In genomic region chr7:155665957-155666287, GRCh38 we compare ENCODE assay signal across 10 cellular contexts. TPM values are rescaled to one million over a fixed set of nuclear protein-coding genes. Genes with fewer than 3 reads are reported as not detected.
A peak's percentile ranks its signal among the peaks of the same experiment; 100 is the strongest.
DNase-seq lines count a peak whose midpoint lies in the region; ATAC-seq and TF ChIP-seq lines count a peak whose summit lies in the region.
"Had no signal": no experiment of that assay in that cellular context is flagged by ENCODE, and none has a peak within 500 bp of the region (broad histone marks: within the 10 kb centered on the region; RNA-seq: fewer than 3 reads in every experiment).

No MANE protein-coding gene starts in this region.

- H3K36me3 Mint-ChIP-seq in activated naive CD8-positive, alpha-beta T cell treated with anti-CD3 and anti-CD28 coated beads for 36 hours: peaks cover 15% of the 10 kb centered on the region

- no peaks in the 10 kb centered on the region for H3K27me3 ChIP-seq in kidney epithelial cell (ENCODE audit: control insufficient read depth, insufficient read depth, low read length)
- H3K27me3 ChIP-seq: uterus had no signal

- no peak for TF ChIP-seq CTCF in kidney epithelial cell (IDR thresholded peaks at IDR 0.05; ENCODE audit: insufficient read depth, low read length, poor library complexity, severe bottlenecking)

- no peaks in the 10 kb centered on the region for H3K27me3 Mint-ChIP-seq in activated naive CD8-positive, alpha-beta T cell treated with anti-CD3 and anti-CD28 coated beads for 36 hours

- H3K4me3 Mint-ChIP-seq in activated naive CD8-positive, alpha-beta T cell treated with anti-CD3 and anti-CD28 coated beads for 36 hours: no peak overlapping the region

- no peaks in the 10 kb centered on the region for H3K9me3 Mint-ChIP-seq in activated naive CD8-positive, alpha-beta T cell treated with anti-CD3 and anti-CD28 coated beads for 36 hours

- peaks cover 73% of the 10 kb centered on the region for H3K4me1 Mint-ChIP-seq in activated naive CD8-positive, alpha-beta T cell treated with anti-CD3 and anti-CD28 coated beads for 36 hours

- peak overlapping the region; percentile 43 for H3K27ac Mint-ChIP-seq in activated naive CD8-positive, alpha-beta T cell treated with anti-CD3 and anti-CD28 coated beads for 36 hours

- no peak overlapping the region for H3K4me3 ChIP-seq in kidney epithelial cell (ENCODE audit: low read depth, low read length)
- H3K4me3 ChIP-seq: uterus had no signal

- DNase-seq in AG08396 (ENCODE audit: low spot score) (peak; percentile 37), HPDE6-E6E7 (ENCODE audit: extremely low spot score) (peak; percentile 43), kidney epithelial cell (ENCODE audit: low read depth) (peak; percentile 81), NCI-H2171 (lab: John Stamatoyannopoulos, UW) (no peak), NCI-H1092 treated with DMSO at 0.1 percent for 48 hours (lab: John Stamatoyannopoulos, UW) (no peak), mesenteric fat pad (ENCODE audit: low spot score) (no peak)
- DNase-seq in activated naive CD8-positive, alpha-beta T cell treated with anti-CD3 and anti-CD28 coated beads for 36 hours: no peak
- DNase-seq: SHP77, uterus had no signal

- no peak for ATAC-seq in GM21360 (IDR thresholded peaks at IDR 0.05; ENCODE audit: unreplicated experiment)

- H3K36me3 ChIP-seq in kidney epithelial cell (ENCODE audit: control insufficient read depth, insufficient read depth, low read length): no peaks in the 10 kb centered on the region
- H3K36me3 ChIP-seq: uterus had no signal

RNA-seq across cellular contexts. Expression of gene RBM33, which starts 21.5 kb away (rescaled TPM):
- 10 to 100 TPM; 69.8 to 74.6 TPM for total RNA-seq in activated naive CD8-positive, alpha-beta T cell treated with anti-CD3 and anti-CD28 coated beads for 36 hours
- total RNA-seq in kidney epithelial cell: 17.5 and 25.0 TPM in 2 replicates
- 43.7 TPM for total RNA-seq in mesenteric fat pad

Comparison
In these comparisons a context has a peak if more than half of its experiments do, and no peak if none do; other contexts are left out.
1. DNase-seq: peak in AG08396 (single experiment), HPDE6-E6E7 (single experiment) and kidney epithelial cell (single experiment); none in activated naive CD8-positive, alpha-beta T cell treated with anti-CD3 and anti-CD28 coated beads for 36 hours (single experiment), NCI-H2171 (single experiment), NCI-H1092 treated with DMSO at 0.1 percent for 48 hours (single experiment) and mesenteric fat pad (single experiment).